21 cellular contexts compared by ENCODE assay signal in genomic region chr22:45686842-45687241, GRCh38. TPM values are rescaled to one million over a fixed set of nuclear protein-coding genes. Genes with fewer than 3 reads are reported as not detected.
A peak's percentile ranks its signal among the peaks of the same experiment; 100 is the strongest.
DNase-seq lines count a peak whose midpoint lies in the region; ATAC-seq, FAIRE-seq and TF ChIP-seq lines count a peak whose summit lies in the region.
"Had no signal": no experiment of that assay in that cellular context is flagged by ENCODE, and none has a peak within 500 bp of the region (broad histone marks: within the 10 kb centered on the region; RNA-seq: fewer than 3 reads in every experiment).

No MANE protein-coding gene starts in this region.

- no peak for ATAC-seq in SK-N-SH treated with all-trans-retinoic acid at 6 μM for 48 hours
- ATAC-seq in stimulated activated effector memory CD8-positive, alpha-beta T cell treated with anti-CD3 and anti-CD28 coated beads, Interleukin-12 subunit alpha, Interleukin-12 subunit beta, amount 100 ng/mL, for 72 hours, result no peak
- ATAC-seq in naive thymus-derived CD8-positive, alpha-beta T cell, result no peak
- ATAC-seq: activated CD8-positive, alpha-beta T cell treated with anti-CD3 and anti-CD28 coated beads, Interleukin-2, amount 10 ng/mL, durations not matched to agents 7 days and 5 days had no signal

- no peak overlapping the region for H3K4me3 Mint-ChIP-seq in stimulated activated effector memory CD8-positive, alpha-beta T cell treated with anti-CD3 and anti-CD28 coated beads, Interleukin-12 subunit alpha, Interleukin-12 subunit beta, amount 100 ng/mL, for 72 hours
- H3K4me3 Mint-ChIP-seq in naive thymus-derived CD8-positive, alpha-beta T cell, result no peak overlapping the region
- H3K4me3 Mint-ChIP-seq: activated CD8-positive, alpha-beta T cell treated with anti-CD3 and anti-CD28 coated beads, Interleukin-2, amount 10 ng/mL, durations not matched to agents 7 days and 5 days; CD14-positive monocyte; neural crest cell had no signal

- H3K36me3 Mint-ChIP-seq in stimulated activated effector memory CD8-positive, alpha-beta T cell treated with anti-CD3 and anti-CD28 coated beads, Interleukin-12 subunit alpha, Interleukin-12 subunit beta, amount 100 ng/mL, for 72 hours, result peaks cover 33% of the 10 kb centered on the region
- peaks cover 0 to 32% (median 4%) of the 10 kb centered on the region in 3 donors for H3K36me3 Mint-ChIP-seq in naive thymus-derived CD8-positive, alpha-beta T cell

- no peaks in the 10 kb centered on the region for H3K9me3 Mint-ChIP-seq in stimulated activated effector memory CD8-positive, alpha-beta T cell treated with anti-CD3 and anti-CD28 coated beads, Interleukin-12 subunit alpha, Interleukin-12 subunit beta, amount 100 ng/mL, for 72 hours
- H3K9me3 Mint-ChIP-seq in naive thymus-derived CD8-positive, alpha-beta T cell, result no peaks in the 10 kb centered on the region
- H3K9me3 Mint-ChIP-seq: CD14-positive monocyte, neural crest cell had no signal

- POLR2A ChIA-PET in naive thymus-derived CD8-positive, alpha-beta T cell (lab: Charles Lee), result no interaction called here

- peak overlapping the region; percentile 19 for H3K27ac Mint-ChIP-seq in stimulated activated effector memory CD8-positive, alpha-beta T cell treated with anti-CD3 and anti-CD28 coated beads, Interleukin-12 subunit alpha, Interleukin-12 subunit beta, amount 100 ng/mL, for 72 hours
- H3K27ac Mint-ChIP-seq in naive thymus-derived CD8-positive, alpha-beta T cell, result peak overlapping the region in 1 of 10 donors; percentile 14
- H3K27ac Mint-ChIP-seq: activated CD8-positive, alpha-beta T cell treated with anti-CD3 and anti-CD28 coated beads, Interleukin-2, amount 10 ng/mL, durations not matched to agents 7 days and 5 days; CD14-positive monocyte; progenitor cell of endocrine pancreas had no signal

- H3K4me1 Mint-ChIP-seq in stimulated activated effector memory CD8-positive, alpha-beta T cell treated with anti-CD3 and anti-CD28 coated beads, Interleukin-12 subunit alpha, Interleukin-12 subunit beta, amount 100 ng/mL, for 72 hours, result peaks cover 22% of the 10 kb centered on the region
- peaks cover 25 to 47% (median 44%) of the 10 kb centered on the region in 4 donors for H3K4me1 Mint-ChIP-seq in naive thymus-derived CD8-positive, alpha-beta T cell

- FAIRE-seq in H54 (lab: Jason Lieb, UNC), result no peak
- FAIRE-seq: D721Med had no signal

- TF ChIP-seq POLR2A in H54 (IDR thresholded peaks at IDR 0.05; ENCODE audit: low read depth, low read length), result no peak

- no peaks in the 10 kb centered on the region for H3K27me3 Mint-ChIP-seq in naive thymus-derived CD8-positive, alpha-beta T cell
- H3K27me3 Mint-ChIP-seq: progenitor cell of endocrine pancreas had no signal

- DNase-seq in EH (ENCODE audit: low read depth) (peak; percentile 79), fibroblast of peridontal ligament (ENCODE audit: extremely low read depth) (peak; percentile 21), H54 (ENCODE audit: insufficient read length, low spot score) (no peak)
- DNase-seq in stimulated activated effector memory CD8-positive, alpha-beta T cell treated with anti-CD3 and anti-CD28 coated beads, Interleukin-12 subunit alpha, Interleukin-12 subunit beta, amount 100 ng/mL, for 72 hours (ENCODE audit: low spot score in 2 of 2), result no peak
- DNase-seq in activated naive CD4-positive, alpha-beta T cell treated with Interleukin-2 at 50 U/mL for 16 hours, result no peak
- DNase-seq in naive thymus-derived CD8-positive, alpha-beta T cell, result no peak
- DNase-seq: activated CD4-positive, alpha-beta T cell treated with anti-CD3 and anti-CD28 coated beads for 1 hour; activated CD8-positive, alpha-beta T cell treated with anti-CD3 and anti-CD28 coated beads, Interleukin-2, amount 10 ng/mL, durations not matched to agents 7 days and 5 days; activated gamma-delta T cell treated with Interleukin-2 at 50 U/mL for 16 hours; kidney glomerular epithelial cell; lower lobe of right lung; NCI-H146; NCI-H524 treated with DMSO at 0.1 percent for 48 hours; NK-92 treated with Interleukin-12 subunit alpha and Interleukin-12 subunit beta, amount 100 ng/mL, for 24 hours; SIG-M5; T-helper 1 cell had no signal

TF ChIP-seq in SK-N-SH treated with all-trans-retinoic acid at 6 μM for 48 hours, 23 proteins besides CTCF, POLR2A, EP300 and RAD21:
- TF ChIP-seq ISL1 (CRISPR knock-in tag; IDR thresholded peaks at IDR 0.05) (peak; percentile 73), ZNF565 (CRISPR knock-in tag; conservative IDR thresholded peaks at IDR 0.05; ENCODE audit: low read depth) (no peak), BACH2 (CRISPR knock-in tag; IDR thresholded peaks at IDR 0.05; ENCODE audit: borderline replicate concordance) (no peak)

RNA-seq across cellular contexts. Expression of gene ATXN10, which starts 15.2 kb away (rescaled TPM):
- 10 to 100 TPM; 77.4 to 78.0 TPM for total RNA-seq in naive thymus-derived CD8-positive, alpha-beta T cell
- 100 to 1,000 TPM in 1 of 3 donors, 10 to 100 TPM in 2; 91.1 to 117 (median 96.0) TPM for polyA plus RNA-seq in naive thymus-derived CD8-positive, alpha-beta T cell

Comparison
In these comparisons a context has a peak if more than half of its experiments do, and no peak if none do; other contexts are left out.
1. DNase-seq: peak in EH (single experiment) and fibroblast of peridontal ligament (single experiment); none in stimulated activated effector memory CD8-positive, alpha-beta T cell treated with anti-CD3 and anti-CD28 coated beads, Interleukin-12 subunit alpha, Interleukin-12 subunit beta, amount 100 ng/mL, for 72 hours (0 of 2), H54 (single experiment), activated naive CD4-positive, alpha-beta T cell treated with Interleukin-2 at 50 U/mL for 16 hours (single experiment) and naive thymus-derived CD8-positive, alpha-beta T cell (0 of 10).